8 cellular contexts compared by ENCODE assay signal in genomic region chr1:55702064-55702463, GRCh38.
DNase-seq lines count a peak whose midpoint lies in the region; ATAC-seq and TF ChIP-seq lines count a peak whose summit lies in the region.

No MANE protein-coding gene starts in this region.

- no peak overlapping the region for H3K4me3 ChIP-seq in lower leg skin (ENCODE audit: low read depth, poor library complexity, severe bottlenecking)

- no peaks in the 10 kb centered on the region for H3K4me1 Mint-ChIP-seq in endothelial cell (ENCODE audit: unreplicated experiment)

- H3K36me3 Mint-ChIP-seq in endothelial cell (ENCODE audit: low read depth, unreplicated experiment), result no peaks in the 10 kb centered on the region

- TF ChIP-seq CTCF in endothelial cell (IDR thresholded peaks at IDR 0.05; ENCODE audit: unreplicated experiment), result peak; percentile 71
- no peak for TF ChIP-seq CTCF in lower leg skin (IDR thresholded peaks at IDR 0.05)

- intact Hi-C loops in lower leg skin (cut with DNase I; ENCODE audit: low total_unique reads), result no loop called here

- ATAC-seq in GM18502 (IDR thresholded peaks at IDR 0.05; ENCODE audit: poor library complexity, unreplicated experiment) (peak; percentile 89), HG02588 (IDR thresholded peaks at IDR 0.05; ENCODE audit: unreplicated experiment) (peak; percentile 58)

- DNase-seq in NCI-H446 treated with DMSO at 0.1 percent for 48 hours (lab: John Stamatoyannopoulos, UW) (peak; percentile 41), endothelial cell (ENCODE audit: low spot score) (peak; percentile 46), renal cortical epithelial cell (ENCODE audit: low read depth) (peak; percentile 31), lower leg skin (ENCODE audit: low spot score in 2 of 2) (no peak), NCI-H1048 (lab: John Stamatoyannopoulos, UW) (no peak), T-helper 9 cell (no peak)

- no peak overlapping the region for H3K4me3 Mint-ChIP-seq in endothelial cell (ENCODE audit: unreplicated experiment)

- WGBS in lower leg skin, 2 donors, result 73 to 88% methylated on average over 1 of the region's 1 CpG

- H3K27ac Mint-ChIP-seq in endothelial cell (ENCODE audit: unreplicated experiment), result no peak overlapping the region

- no peak for TF ChIP-seq POLR2A in lower leg skin (IDR thresholded peaks at IDR 0.05)

- H3K27me3 Mint-ChIP-seq in endothelial cell (ENCODE audit: unreplicated experiment), result peaks cover 2% of the 10 kb centered on the region

- H3K9me3 Mint-ChIP-seq in endothelial cell (ENCODE audit: unreplicated experiment), result no peaks in the 10 kb centered on the region

Comparison
In these comparisons a context has a peak if more than half of its experiments do, and no peak if none do; other contexts are left out.
1. DNase-seq: peak in NCI-H446 treated with DMSO at 0.1 percent for 48 hours (single experiment), endothelial cell (single experiment) and renal cortical epithelial cell (single experiment); none in lower leg skin (0 of 2), NCI-H1048 (single experiment) and T-helper 9 cell (single experiment).